In the genomic region with DNA sequence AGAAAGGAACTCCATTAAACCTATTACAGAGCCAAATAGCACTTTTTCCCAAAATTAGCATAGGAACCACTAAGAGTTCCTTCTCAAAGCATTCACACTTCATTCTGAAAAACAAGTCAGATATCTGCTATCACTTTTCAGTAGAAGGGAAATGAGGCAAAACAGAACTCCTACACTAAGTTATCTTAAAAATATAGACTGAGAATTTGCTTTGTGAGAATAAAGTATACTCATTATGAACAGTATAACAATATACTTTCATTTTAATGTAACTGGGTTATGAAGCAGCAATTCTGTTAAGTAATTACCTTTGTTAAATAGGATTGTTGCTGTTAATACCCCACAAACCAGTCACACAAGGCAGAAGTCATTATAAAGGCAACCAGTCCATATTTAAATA, we compare ENCODE assay signal across 12 cellular contexts.
"Had no signal": no experiment of that assay in that cellular context is flagged by ENCODE, and none has a peak within 500 bp of the region (broad histone marks: within the 10 kb centered on the region; RNA-seq: fewer than 3 reads in every experiment).

No MANE protein-coding gene starts in this region.

- H3K27me3 Mint-ChIP-seq: stimulated activated naive CD8-positive, alpha-beta T cell treated with anti-CD3 and anti-CD28 coated beads, Interleukin-15, amount 100 ng/mL, for 72 hours had no signal

- H3K9me3 Mint-ChIP-seq: stimulated activated naive CD8-positive, alpha-beta T cell treated with anti-CD3 and anti-CD28 coated beads, Interleukin-15, amount 100 ng/mL, for 72 hours had no signal

- H3K4me1 ChIP-seq: pancreas had no signal

- H3K27me3 ChIP-seq: dorsolateral prefrontal cortex, pancreas, sigmoid colon, spleen, upper lobe of left lung had no signal

- FAIRE-seq: pancreas had no signal

- H3K27ac ChIP-seq: dorsolateral prefrontal cortex, pancreas, sigmoid colon, spleen had no signal

- H3K4me3 Mint-ChIP-seq: stimulated activated naive CD8-positive, alpha-beta T cell treated with anti-CD3 and anti-CD28 coated beads, Interleukin-15, amount 100 ng/mL, for 72 hours had no signal

- DNase-seq: activated CD8-positive, alpha-beta memory T cell treated with anti-CD3 and anti-CD28 coated beads for 24 hours; activated naive CD4-positive, alpha-beta T cell; amniotic stem cell; dorsolateral prefrontal cortex; islet precursor cell; pancreas; SIG-M5; sigmoid colon; spleen; stimulated activated naive CD8-positive, alpha-beta T cell treated with anti-CD3 and anti-CD28 coated beads, Interleukin-15, amount 100 ng/mL, for 72 hours; T-helper 9 cell; upper lobe of left lung had no signal

- ATAC-seq: pancreas; stimulated activated naive CD8-positive, alpha-beta T cell treated with anti-CD3 and anti-CD28 coated beads, Interleukin-15, amount 100 ng/mL, for 72 hours had no signal

- H3K4me3 ChIP-seq: dorsolateral prefrontal cortex, pancreas, sigmoid colon, spleen, upper lobe of left lung had no signal

- H3K9me3 ChIP-seq: pancreas, sigmoid colon, spleen, upper lobe of left lung had no signal
